1 cellular context compared by ENCODE assay signal in the genomic region with DNA sequence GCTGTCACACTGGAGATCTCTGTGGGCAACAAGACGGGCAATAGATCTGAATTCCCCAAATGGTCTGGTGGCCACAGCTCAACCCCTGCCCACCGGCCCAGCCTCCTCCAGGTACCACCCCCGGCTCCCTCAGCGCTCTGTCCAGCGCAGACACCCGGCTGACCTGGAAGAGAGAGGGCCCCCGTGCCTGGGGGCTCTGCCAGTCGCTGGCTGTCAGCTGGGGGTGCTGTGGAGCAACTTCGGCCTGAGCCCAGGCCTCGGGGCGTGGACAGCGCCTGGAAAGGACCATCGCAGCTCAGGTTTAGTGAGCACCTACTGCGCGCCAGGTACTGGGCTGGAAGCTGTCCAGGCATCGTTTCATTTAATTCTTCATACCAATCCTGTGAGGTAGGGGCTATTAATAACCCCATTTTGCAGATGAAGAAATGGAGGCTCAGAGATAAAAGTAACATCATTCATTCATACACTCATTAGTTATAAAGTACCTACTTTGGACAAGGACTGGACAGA.
TF ChIP-seq lines count a peak whose summit lies in the region.

No MANE protein-coding gene starts in this region.

TF ChIP-seq in GM23338, 12 proteins besides CTCF, POLR2A, EP300 and RAD21:
- TF ChIP-seq ZNF331 (CRISPR knock-in tag; IDR thresholded peaks at IDR 0.05; ENCODE audit: low read depth), result no peak
- TF ChIP-seq, protein P1, sequence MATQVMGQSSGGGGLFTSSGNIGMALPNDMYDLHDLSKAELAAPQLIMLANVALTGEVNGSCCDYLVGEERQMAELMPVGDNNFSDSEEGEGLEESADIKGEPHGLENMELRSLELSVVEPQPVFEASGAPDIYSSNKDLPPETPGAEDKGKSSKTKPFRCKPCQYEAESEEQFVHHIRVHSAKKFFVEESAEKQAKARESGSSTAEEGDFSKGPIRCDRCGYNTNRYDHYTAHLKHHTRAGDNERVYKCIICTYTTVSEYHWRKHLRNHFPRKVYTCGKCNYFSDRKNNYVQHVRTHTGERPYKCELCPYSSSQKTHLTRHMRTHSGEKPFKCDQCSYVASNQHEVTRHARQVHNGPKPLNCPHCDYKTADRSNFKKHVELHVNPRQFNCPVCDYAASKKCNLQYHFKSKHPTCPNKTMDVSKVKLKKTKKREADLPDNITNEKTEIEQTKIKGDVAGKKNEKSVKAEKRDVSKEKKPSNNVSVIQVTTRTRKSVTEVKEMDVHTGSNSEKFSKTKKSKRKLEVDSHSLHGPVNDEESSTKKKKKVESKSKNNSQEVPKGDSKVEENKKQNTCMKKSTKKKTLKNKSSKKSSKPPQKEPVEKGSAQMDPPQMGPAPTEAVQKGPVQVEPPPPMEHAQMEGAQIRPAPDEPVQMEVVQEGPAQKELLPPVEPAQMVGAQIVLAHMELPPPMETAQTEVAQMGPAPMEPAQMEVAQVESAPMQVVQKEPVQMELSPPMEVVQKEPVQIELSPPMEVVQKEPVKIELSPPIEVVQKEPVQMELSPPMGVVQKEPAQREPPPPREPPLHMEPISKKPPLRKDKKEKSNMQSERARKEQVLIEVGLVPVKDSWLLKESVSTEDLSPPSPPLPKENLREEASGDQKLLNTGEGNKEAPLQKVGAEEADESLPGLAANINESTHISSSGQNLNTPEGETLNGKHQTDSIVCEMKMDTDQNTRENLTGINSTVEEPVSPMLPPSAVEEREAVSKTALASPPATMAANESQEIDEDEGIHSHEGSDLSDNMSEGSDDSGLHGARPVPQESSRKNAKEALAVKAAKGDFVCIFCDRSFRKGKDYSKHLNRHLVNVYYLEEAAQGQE (IDR thresholded peaks at IDR 0.05; ENCODE audit: unreplicated experiment), result peak; percentile 55
- no peak for TF ChIP-seq STAT1 (IDR thresholded peaks at IDR 0.05; ENCODE audit: unreplicated experiment)
- no peak for TF ChIP-seq JUNB (IDR thresholded peaks at IDR 0.05; ENCODE audit: unreplicated experiment)
TF ChIP-seq in GM23338: peak in this region for 1.
